In the genomic region with DNA sequence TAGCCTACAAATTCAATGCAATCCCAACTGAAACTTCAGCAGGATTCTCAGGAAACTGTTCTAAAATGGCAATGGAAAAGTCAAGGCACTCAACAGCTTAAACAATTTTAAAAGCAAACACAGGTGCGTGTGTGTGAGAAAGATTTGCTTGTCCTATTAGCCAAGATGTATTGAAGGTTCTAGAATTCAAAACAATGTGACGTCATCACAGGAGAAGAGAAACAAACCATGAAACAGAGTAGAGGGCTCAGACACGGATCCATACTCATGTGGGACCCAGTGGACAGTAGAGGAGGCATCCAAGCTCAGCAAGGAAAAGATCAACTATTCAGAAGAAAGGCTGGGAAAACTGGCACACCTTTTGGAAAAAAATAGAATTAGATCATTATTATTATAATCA, we compare ENCODE assay signal across 1 cellular context.
TF ChIP-seq lines count a peak whose summit lies in the region.

No MANE protein-coding gene starts in this region.

TF ChIP-seq in HepG2, 621 proteins besides CTCF, POLR2A, EP300 and RAD21 (continued from another document):
- TF ChIP-seq, protein P1, sequence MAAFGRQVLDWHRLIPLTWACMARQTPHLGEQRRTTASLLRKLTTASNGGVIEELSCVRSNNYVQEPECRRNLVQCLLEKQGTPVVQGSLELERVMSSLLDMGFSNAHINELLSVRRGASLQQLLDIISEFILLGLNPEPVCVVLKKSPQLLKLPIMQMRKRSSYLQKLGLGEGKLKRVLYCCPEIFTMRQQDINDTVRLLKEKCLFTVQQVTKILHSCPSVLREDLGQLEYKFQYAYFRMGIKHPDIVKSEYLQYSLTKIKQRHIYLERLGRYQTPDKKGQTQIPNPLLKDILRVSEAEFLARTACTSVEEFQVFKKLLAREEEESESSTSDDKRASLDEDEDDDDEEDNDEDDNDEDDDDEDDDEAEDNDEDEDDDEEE (CRISPR knock-in tag; IDR thresholded peaks at IDR 0.05): no peak
- TF ChIP-seq, protein P2, sequence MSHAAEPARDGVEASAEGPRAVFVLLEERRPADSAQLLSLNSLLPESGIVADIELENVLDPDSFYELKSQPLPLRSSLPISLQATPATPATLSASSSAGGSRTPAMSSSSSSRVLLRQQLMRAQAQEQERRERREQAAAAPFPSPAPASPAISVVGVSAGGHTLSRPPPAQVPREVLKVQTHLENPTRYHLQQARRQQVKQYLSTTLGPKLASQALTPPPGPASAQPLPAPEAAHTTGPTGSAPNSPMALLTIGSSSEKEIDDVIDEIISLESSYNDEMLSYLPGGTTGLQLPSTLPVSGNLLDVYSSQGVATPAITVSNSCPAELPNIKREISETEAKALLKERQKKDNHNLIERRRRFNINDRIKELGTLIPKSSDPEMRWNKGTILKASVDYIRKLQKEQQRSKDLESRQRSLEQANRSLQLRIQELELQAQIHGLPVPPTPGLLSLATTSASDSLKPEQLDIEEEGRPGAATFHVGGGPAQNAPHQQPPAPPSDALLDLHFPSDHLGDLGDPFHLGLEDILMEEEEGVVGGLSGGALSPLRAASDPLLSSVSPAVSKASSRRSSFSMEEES (CRISPR knock-in tag; IDR thresholded peaks at IDR 0.05): no peak
- TF ChIP-seq ZNF24 (IDR thresholded peaks at IDR 0.05) (no peak), SOX5 (CRISPR knock-in tag; IDR thresholded peaks at IDR 0.05; ENCODE audit: borderline replicate concordance) (no peak)
